8 cellular contexts compared by ENCODE assay signal in genomic region chr17:45444856-45445820, GRCh38. TPM values are rescaled to one million over a fixed set of nuclear protein-coding genes. Genes with fewer than 3 reads are reported as not detected.
DNase-seq lines count a peak whose midpoint lies in the region; ATAC-seq, FAIRE-seq and TF ChIP-seq lines count a peak whose summit lies in the region.
"Not testable (repeated sequence)": the region's sequence is repeated elsewhere in the genome, so short reads cannot be mapped to it uniquely, and the experiment has no call there.

No MANE protein-coding gene starts in this region.

- DNase-seq in HTR-8/SVneo (ENCODE audit: insufficient read length, low spot score); T-cell; bronchial epithelial cell (ENCODE audit: low read depth); esophagus squamous epithelium (lab: John Stamatoyannopoulos, UW); HepG2 (ENCODE audit: low spot score): not testable (repeated sequence)
- peak; percentile 55 for DNase-seq in activated effector memory CD4-positive, alpha-beta T cell treated with anti-CD3 and anti-CD28 coated beads, Interleukin-2, amount 50 U/mL, for 16 hours
- DNase-seq in osteoblast (ENCODE audit: insufficient read length, low spot score, missing footprints): peak; percentile 10

- not testable (repeated sequence) for H3K27me3 Mint-ChIP-seq in T-cell

- not testable (repeated sequence) for ATAC-seq in T-cell (replicated peaks in 1 of 4); HepG2

- peaks cover 12% of the 10 kb centered on the region for H3K36me3 Mint-ChIP-seq in T-cell

- H3K4me2 ChIP-seq in BLaER1: peak overlapping the region; percentile 76
- not testable (repeated sequence) for H3K4me2 ChIP-seq in HepG2 (ENCODE audit: low read depth, low read length); osteoblast (ENCODE audit: insufficient read depth, low read length)

- intact Hi-C loops in esophagus squamous epithelium (cut with DNase I); HepG2 (cut with micrococcal nuclease; ENCODE audit: unreplicated experiment): not testable (repeated sequence)

- in situ Hi-C loops in HepG2 (cut with HindIII; ENCODE audit: extremely low pct_ligation_motif_present, low pct_unique_long_range_greater_than_20kb): not testable (repeated sequence)

- peak overlapping the region; percentile 71 to 76 for H3K27ac Mint-ChIP-seq in T-cell

- not testable (repeated sequence) for H3K9ac ChIP-seq in BLaER1; HepG2 (ENCODE audit: insufficient read depth, low read depth, low read length)

- TF ChIP-seq RAD21 in HepG2 (CRISPR knock-in tag; IDR thresholded peaks at IDR 0.05): not testable (repeated sequence)

- WGBS in esophagus squamous epithelium, 2 donors: 72 to 85% methylated on average over 9 of the region's 21 CpGs
- 95% methylated on average over 21 of the region's 21 CpGs for WGBS in HepG2 (ENCODE audit: low lambda C conversion rate)

- not testable (repeated sequence) for H3K36me3 ChIP-seq in BLaER1; bronchial epithelial cell (ENCODE audit: control insufficient read depth, insufficient read depth, low read length); HepG2 (replicated peaks in 1 of 2; ENCODE audit: control insufficient read depth in 1 of 2, insufficient read depth in 2 of 2, low read length in 2 of 2); osteoblast (ENCODE audit: insufficient read depth, low read length)
- peaks cover 0 to 78% (median 0%) of the 10 kb centered on the region in 3 donors for H3K36me3 ChIP-seq in esophagus squamous epithelium

- H3K4me3 Mint-ChIP-seq in T-cell: not testable (repeated sequence)

- not testable (repeated sequence) for H2AFZ ChIP-seq in HepG2 (ENCODE audit: low read length); osteoblast (ENCODE audit: low read length)

- not testable (repeated sequence) for H3K9me3 Mint-ChIP-seq in T-cell

- not testable (repeated sequence) for H3K27ac ChIP-seq in BLaER1; HepG2 (ENCODE audit: extremely low read length, insufficient read depth, low read length); osteoblast (ENCODE audit: low read depth, low read length)
- peak overlapping the region; percentile 1 to 77 (median 67) for H3K27ac ChIP-seq in esophagus squamous epithelium

- not testable (repeated sequence) for H3K79me2 ChIP-seq in HepG2 (ENCODE audit: insufficient read depth, low read length); osteoblast (ENCODE audit: insufficient read depth, low read length)

- H3K9me3 ChIP-seq in BLaER1; esophagus squamous epithelium; HepG2 (ENCODE audit: low read length); osteoblast (ENCODE audit: low read depth, low read length): not testable (repeated sequence)

- H4K20me1 ChIP-seq in BLaER1; HepG2 (ENCODE audit: insufficient read depth, low read length); osteoblast (ENCODE audit: insufficient read depth, low read length): not testable (repeated sequence)

- not testable (repeated sequence) for TF ChIP-seq CTCF in bronchial epithelial cell (IDR thresholded peaks at IDR 0.05; ENCODE audit: insufficient read depth, low read length, severe bottlenecking); esophagus squamous epithelium (IDR thresholded peaks at IDR 0.05); HepG2 (CRISPR knock-in tag; IDR thresholded peaks at IDR 0.05); osteoblast (IDR thresholded peaks at IDR 0.05; ENCODE audit: extremely low read depth, low read depth, low read length)

- POLR2A ChIA-PET in T-cell (lab: Charles Lee); HepG2 (lab: Yijun Ruan, JAX): not testable (repeated sequence)

- H3K27me3 ChIP-seq in BLaER1; bronchial epithelial cell (ENCODE audit: control insufficient read depth, insufficient read depth, low read length); esophagus squamous epithelium; HepG2 (ENCODE audit: control insufficient read depth in 1 of 2, insufficient read depth in 2 of 2, low read length in 2 of 2); osteoblast (ENCODE audit: insufficient read depth, low read length): not testable (repeated sequence)

- not testable (repeated sequence) for TF ChIP-seq POLR2A in esophagus squamous epithelium (IDR thresholded peaks at IDR 0.05); HepG2 (IDR thresholded peaks at IDR 0.05; ENCODE audit: insufficient read depth in 1 of 2, low read depth in 2 of 2, low read length in 2 of 2)

- not testable (repeated sequence) for TF ChIP-seq EP300 in HepG2 (IDR thresholded peaks at IDR 0.05; ENCODE audit: low read depth in 2 of 2, low read length in 2 of 2); HepG2 (CRISPR knock-in tag; IDR thresholded peaks at IDR 0.05; ENCODE audit: borderline replicate concordance)

- CTCF ChIA-PET in T-cell (lab: Charles Lee); HepG2 (lab: Yijun Ruan, JAX; ENCODE audit: low intra/inter-chr PET ratio, low total read pairs): not testable (repeated sequence)

- FAIRE-seq in HTR-8/SVneo (lab: Jason Lieb, UNC): peak; percentile 79
- FAIRE-seq in bronchial epithelial cell (lab: Jason Lieb, UNC): peak; percentile 32
- FAIRE-seq in HepG2 (lab: Jason Lieb, UNC): not testable (repeated sequence)

- not testable (repeated sequence) for H3K4me3 ChIP-seq in BLaER1; bronchial epithelial cell (ENCODE audit: low read depth, low read length); esophagus squamous epithelium; HepG2 (replicated peaks in 1 of 3; ENCODE audit: insufficient read depth in 1 of 3, low read depth in 2 of 3, low read length in 3 of 3); osteoblast (ENCODE audit: insufficient read depth, low read length)

- peaks cover 99% of the 10 kb centered on the region for H3K4me1 ChIP-seq in BLaER1
- H3K4me1 ChIP-seq in esophagus squamous epithelium: peaks cover 7 to 55% (median 16%) of the 10 kb centered on the region in 3 donors
- not testable (repeated sequence) for H3K4me1 ChIP-seq in HepG2 (ENCODE audit: insufficient read depth, low read length); osteoblast (ENCODE audit: insufficient read depth, low read length)

- not testable (repeated sequence) for BruUV-seq in HepG2 (replicated peaks; lab: Mats Ljungman, UMichigan)

- peaks cover 6 to 31% (median 16%) of the 10 kb centered on the region in 3 donors for H3K4me1 Mint-ChIP-seq in T-cell

RNA-seq across cellular contexts. Expression of gene ARHGAP27, which starts 12.5 kb away (rescaled TPM):
- total RNA-seq in T-cell (100 to 1,000 TPM in 3 of 5 donors, 10 to 100 TPM in 2; 56.4 to 120 (median 113) TPM), bronchial epithelial cell (27.1 and 38.3 TPM in 2 replicates), esophagus squamous epithelium (100 to 1,000 TPM in 2 of 4 donors, 10 to 100 TPM in 2; 37.7 to 146 (median 103) TPM), HepG2 (2016; rRNA removed; fragmentation: Illumina TruSeq; extraction: Trizol) (7.8 and 18.9 TPM in 2 replicates), osteoblast (2.9 and 6.2 TPM in 2 replicates)
- total RNA-seq in HepG2 (2016; cell fraction: cytosol; rRNA removed; fragmentation: Illumina TruSeq; extraction: Trizol; ENCODE audit: low read depth): 4.4 and 4.5 TPM in 2 replicates
- total RNA-seq in HepG2 (2016; cell fraction: insoluble cytoplasmic fraction; rRNA removed; fragmentation: Illumina TruSeq; extraction: Trizol): 6.7 and 19.6 TPM in 2 replicates
- total RNA-seq in HepG2 (2016; cell fraction: membrane; rRNA removed; fragmentation: Illumina TruSeq; extraction: Trizol): 5.4 and 5.6 TPM in 2 replicates
- total RNA-seq in HepG2 (2016; cell fraction: nucleus; rRNA removed; fragmentation: Illumina TruSeq; extraction: Trizol): 23.4 and 28.4 TPM in 2 replicates
- polyA plus RNA-seq in HepG2 (2011; rRNA removed): 15.5 and 20.0 TPM in 2 replicates
- polyA plus RNA-seq in HepG2 (2011; cell fraction: cytosol; rRNA removed): 5.4 and 8.7 TPM in 2 replicates
- 141 and 178 TPM in 2 replicates for polyA plus RNA-seq in HepG2 (2011; cell fraction: nucleus; rRNA removed)
- 6.9 and 8.4 TPM in 2 replicates for polyA plus RNA-seq in HepG2 (2012)
- 1.1 and 1.5 TPM in 2 replicates for polyA plus RNA-seq in HepG2 (2016; cell fraction: cytosol; fragmentation: Illumina TruSeq; extraction: Trizol; ENCODE audit: low read depth)
- polyA plus RNA-seq in HepG2 (2016; cell fraction: insoluble cytoplasmic fraction; fragmentation: Illumina TruSeq; extraction: Trizol; ENCODE audit: low read depth): 8.6 and 9.5 TPM in 2 replicates
- 2.5 and 2.7 TPM in 2 replicates for polyA plus RNA-seq in HepG2 (2016; cell fraction: membrane; fragmentation: Illumina TruSeq; extraction: Trizol; ENCODE audit: low read depth)
- polyA plus RNA-seq in HepG2 (2016; cell fraction: nucleus; fragmentation: Illumina TruSeq; extraction: Trizol; ENCODE audit: insufficient read depth, low read depth): 67.3 and 73.4 TPM in 2 replicates
- polyA minus RNA-seq in HepG2 (2011; rRNA and poly(A)+ RNA removed; ENCODE audit: low replicate concordance): 17.3 and 32.8 TPM in 2 replicates
- 4.6 and 4.8 TPM in 2 replicates for polyA minus RNA-seq in HepG2 (2011; cell fraction: cytosol; rRNA and poly(A)+ RNA removed)
- polyA minus RNA-seq in HepG2 (2011; cell fraction: nucleus; rRNA and poly(A)+ RNA removed): 26.1 and 28.0 TPM in 2 replicates

RNA-seq across cellular contexts. Expression of gene PLEKHM1, which starts 45.4 kb away (rescaled TPM):
- 100 to 1,000 TPM in 1 of 5 donors, 10 to 100 TPM in 4; 77.8 to 105 (median 79.4) TPM for total RNA-seq in T-cell
- 38.7 and 45.2 TPM in 2 replicates for total RNA-seq in bronchial epithelial cell
- total RNA-seq in esophagus squamous epithelium: 100 to 1,000 TPM in 1 of 4 donors, 10 to 100 TPM in 3; 47.7 to 105 (median 81.1) TPM
- 7.1 and 7.6 TPM in 2 replicates for total RNA-seq in HepG2 (2016; rRNA removed; fragmentation: Illumina TruSeq; extraction: Trizol)
- total RNA-seq in HepG2 (2016; cell fraction: cytosol; rRNA removed; fragmentation: Illumina TruSeq; extraction: Trizol; ENCODE audit: low read depth): 48.6 and 52.8 TPM in 2 replicates
- total RNA-seq in HepG2 (2016; cell fraction: insoluble cytoplasmic fraction; rRNA removed; fragmentation: Illumina TruSeq; extraction: Trizol): 6.8 and 8.8 TPM in 2 replicates
- 15.5 and 18.1 TPM in 2 replicates for total RNA-seq in HepG2 (2016; cell fraction: membrane; rRNA removed; fragmentation: Illumina TruSeq; extraction: Trizol)
- 8.8 and 9.0 TPM in 2 replicates for total RNA-seq in HepG2 (2016; cell fraction: nucleus; rRNA removed; fragmentation: Illumina TruSeq; extraction: Trizol)
- 13.5 and 14.6 TPM in 2 replicates for polyA plus RNA-seq in HepG2 (2011; rRNA removed)
- polyA plus RNA-seq in HepG2 (2011; cell fraction: cytosol; rRNA removed): 5.3 and 7.9 TPM in 2 replicates
- polyA plus RNA-seq in HepG2 (2011; cell fraction: nucleus; rRNA removed): 24.7 and 25.8 TPM in 2 replicates
- polyA plus RNA-seq in HepG2 (2012): 5.7 and 11.4 TPM in 2 replicates
- polyA plus RNA-seq in HepG2 (2016; cell fraction: cytosol; fragmentation: Illumina TruSeq; extraction: Trizol; ENCODE audit: low read depth): 0.94 and 1.7 TPM in 2 replicates
- polyA plus RNA-seq in HepG2 (2016; cell fraction: insoluble cytoplasmic fraction; fragmentation: Illumina TruSeq; extraction: Trizol; ENCODE audit: low read depth): 4.7 and 7.1 TPM in 2 replicates
- 3.2 and 3.4 TPM in 2 replicates for polyA plus RNA-seq in HepG2 (2016; cell fraction: membrane; fragmentation: Illumina TruSeq; extraction: Trizol; ENCODE audit: low read depth)
- 12.1 and 12.9 TPM in 2 replicates for polyA plus RNA-seq in HepG2 (2016; cell fraction: nucleus; fragmentation: Illumina TruSeq; extraction: Trizol; ENCODE audit: insufficient read depth, low read depth)
- polyA minus RNA-seq in HepG2 (2011; rRNA and poly(A)+ RNA removed; ENCODE audit: low replicate concordance): 64.3 and 116 TPM in 2 replicates
- polyA minus RNA-seq in HepG2 (2011; cell fraction: cytosol; rRNA and poly(A)+ RNA removed): 15.4 and 23.1 TPM in 2 replicates
- polyA minus RNA-seq in HepG2 (2011; cell fraction: nucleus; rRNA and poly(A)+ RNA removed): 22.1 and 31.3 TPM in 2 replicates
- total RNA-seq in osteoblast: 30.8 and 38.0 TPM in 2 replicates
